Comparison of ENCODE assay signal across 31 cellular contexts in the genomic region with DNA sequence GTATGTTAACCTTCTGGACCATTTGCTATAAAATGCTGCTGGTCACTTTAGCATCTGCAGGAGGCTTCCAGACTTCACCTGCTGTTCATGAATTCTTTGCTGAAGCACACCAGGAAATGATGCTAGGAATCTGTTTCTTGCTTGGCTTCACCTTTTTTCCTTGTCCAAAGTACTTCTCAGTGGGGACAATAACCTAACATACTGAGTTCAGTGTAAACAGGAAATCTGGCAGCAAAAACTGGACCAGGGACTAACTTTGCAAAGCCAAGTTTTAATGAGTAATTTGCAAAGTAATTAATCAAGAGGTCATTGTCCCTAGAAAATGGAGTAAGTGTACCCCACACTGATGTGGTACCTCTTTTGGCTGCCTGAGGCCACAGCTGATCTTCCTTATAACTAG.
"Had no signal": no experiment of that assay in that cellular context is flagged by ENCODE, and none has a peak within 500 bp of the region (broad histone marks: within the 10 kb centered on the region; RNA-seq: fewer than 3 reads in every experiment).

No MANE protein-coding gene starts in this region.

- H3K27ac ChIP-seq: neural progenitor cell, ovary, parathyroid adenoma, psoas muscle, skin epidermis, spleen, suprapubic skin, testis, tibial artery, transverse colon, upper lobe of right lung, uterus had no signal

- H3K27ac Mint-ChIP-seq: naive thymus-derived CD8-positive, alpha-beta T cell; nephron; neural progenitor cell; progenitor cell of endocrine pancreas; stimulated activated memory B cell treated with anti-CD40 and anti-IgM and Interleukin-4, amounts not matched to agents 10 μg/mL and 1 μg/mL and 100 μg/mL, for 72 hours; stimulated activated naive CD8-positive, alpha-beta T cell treated with anti-CD3 and anti-CD28 coated beads, Interleukin-15, amount 100 ng/mL, for 72 hours; type B pancreatic cell had no signal

- H3K27me3 Mint-ChIP-seq: progenitor cell of endocrine pancreas; stimulated activated memory B cell treated with anti-CD40 and anti-IgM and Interleukin-4, amounts not matched to agents 10 μg/mL and 1 μg/mL and 100 μg/mL, for 72 hours; type B pancreatic cell had no signal

- DNase-seq: naive thymus-derived CD8-positive, alpha-beta T cell; occipital lobe; ovary; posterior cingulate gyrus; psoas muscle; right cardiac atrium; spleen; stimulated activated CD4-positive, alpha-beta T cell treated with anti-CD3 and anti-CD28 coated beads, Interleukin-12 subunit alpha, Interleukin-12 subunit beta, amount 100 ng/mL, for 4 hours; stimulated activated CD4-positive, alpha-beta T cell treated with anti-CD3 and anti-CD28 coated beads, Interleukin-1b, Interleukin-23, amount 100 ng/mL, for 48 hours; stimulated activated CD4-positive, alpha-beta T cell treated with anti-CD3 and anti-CD28 coated beads, Interleukin-4, amount 100 ng/mL, for 1 hour; stimulated activated CD4-positive, alpha-beta T cell treated with anti-CD3 and anti-CD28 coated beads, Interleukin-4, amount 100 ng/mL, for 4 hours; stimulated activated CD8-positive, alpha-beta memory T cell treated with anti-CD3 and anti-CD28 coated beads, Interleukin-4, amount 100 ng/mL, for 48 hours; stimulated activated naive CD4-positive, alpha-beta T cell; stimulated activated naive CD8-positive, alpha-beta T cell treated with anti-CD3 and anti-CD28 coated beads, Interleukin-15, amount 100 ng/mL, for 72 hours; stimulated activated naive CD8-positive, alpha-beta T cell treated with anti-CD3 and anti-CD28 coated beads, Interleukin-15, Interleukin-2, amounts not matched to agents 100 U/mL and 50 U/mL, for 24 hours; substantia nigra; testis; tibial artery; transverse colon; upper lobe of right lung; uterus had no signal

- H2AFZ ChIP-seq: neural progenitor cell, parathyroid adenoma had no signal

- H3K4me1 ChIP-seq: neural progenitor cell, parathyroid adenoma, psoas muscle, testis, transverse colon, upper lobe of right lung, uterus had no signal

- H3K36me3 Mint-ChIP-seq: naive thymus-derived CD8-positive, alpha-beta T cell; neural progenitor cell; stimulated activated memory B cell treated with anti-CD40 and anti-IgM and Interleukin-4, amounts not matched to agents 10 μg/mL and 1 μg/mL and 100 μg/mL, for 72 hours; type B pancreatic cell had no signal

- H3K4me3 ChIP-seq: neural progenitor cell, ovary, psoas muscle, skin epidermis, smooth muscle cell, spleen, suprapubic skin, testis, tibial artery, transverse colon, upper lobe of right lung, uterus had no signal

- H3K79me2 ChIP-seq: parathyroid adenoma had no signal

- H3K4me1 Mint-ChIP-seq: nephron; neural progenitor cell; stimulated activated naive CD8-positive, alpha-beta T cell treated with anti-CD3 and anti-CD28 coated beads, Interleukin-15, amount 100 ng/mL, for 72 hours had no signal

- H3K4me2 ChIP-seq: neural progenitor cell, smooth muscle cell had no signal

- H3K9me3 Mint-ChIP-seq: naive thymus-derived CD8-positive, alpha-beta T cell; nephron; neural progenitor cell; stimulated activated memory B cell treated with anti-CD40 and anti-IgM and Interleukin-4, amounts not matched to agents 10 μg/mL and 1 μg/mL and 100 μg/mL, for 72 hours; stimulated activated naive CD8-positive, alpha-beta T cell treated with anti-CD3 and anti-CD28 coated beads, Interleukin-15, amount 100 ng/mL, for 72 hours; type B pancreatic cell had no signal

- H3K36me3 ChIP-seq: neural progenitor cell, ovary, spleen, suprapubic skin, tibial artery, transverse colon, upper lobe of right lung, uterus had no signal

- ATAC-seq: naive thymus-derived CD8-positive, alpha-beta T cell; psoas muscle; right cardiac atrium; sciatic nerve; stimulated activated memory B cell treated with anti-CD40 and anti-IgM and Interleukin-4, amounts not matched to agents 10 μg/mL and 1 μg/mL and 100 μg/mL, for 72 hours; stimulated activated naive CD8-positive, alpha-beta T cell treated with anti-CD3 and anti-CD28 coated beads, Interleukin-15, amount 100 ng/mL, for 72 hours; stimulated activated naive CD8-positive, alpha-beta T cell treated with anti-CD3 and anti-CD28 coated beads, Interleukin-15, Interleukin-2, amounts not matched to agents 100 U/mL and 50 U/mL, for 24 hours; upper lobe of right lung had no signal

- H3K27me3 ChIP-seq: neural progenitor cell, ovary, spleen, suprapubic skin, testis, tibial artery, transverse colon, upper lobe of right lung, uterus had no signal

- H3K4me3 Mint-ChIP-seq: naive thymus-derived CD8-positive, alpha-beta T cell; nephron; neural progenitor cell; stimulated activated memory B cell treated with anti-CD40 and anti-IgM and Interleukin-4, amounts not matched to agents 10 μg/mL and 1 μg/mL and 100 μg/mL, for 72 hours; stimulated activated naive CD8-positive, alpha-beta T cell treated with anti-CD3 and anti-CD28 coated beads, Interleukin-15, amount 100 ng/mL, for 72 hours; type B pancreatic cell had no signal

- H3K9ac ChIP-seq: neural progenitor cell, parathyroid adenoma had no signal

- H3K9me3 ChIP-seq: ovary, psoas muscle, spleen, suprapubic skin, testis, tibial artery, transverse colon, upper lobe of right lung, uterus had no signal
